Comparison of ENCODE assay signal across 8 cellular contexts in genomic region chr4:127782025-127782274, GRCh38. TPM values are rescaled to one million over a fixed set of nuclear protein-coding genes. Genes with fewer than 3 reads are reported as not detected.
DNase-seq lines count a peak whose midpoint lies in the region; ATAC-seq, FAIRE-seq and TF ChIP-seq lines count a peak whose summit lies in the region.

No MANE protein-coding gene starts in this region.

- H3K9me2 ChIP-seq in OCI-LY7 (ENCODE audit: insufficient read depth, low read length) = no peaks in the 10 kb centered on the region

- intact Hi-C loops in OCI-LY7 (cut with micrococcal nuclease; ENCODE audit: unreplicated experiment) (no loop called here), breast epithelium (cut with DNase I; ENCODE audit: low total_unique reads) (no loop called here)

- ATAC-seq in GM19324 (IDR thresholded peaks at IDR 0.05; ENCODE audit: low FRiP score, unreplicated experiment) (peak; percentile 88), HG03354 (IDR thresholded peaks at IDR 0.05; ENCODE audit: poor library complexity, severe bottlenecking, unreplicated experiment) (peak; percentile 72)

- no peaks in the 10 kb centered on the region for H4K20me1 ChIP-seq in OCI-LY7 (ENCODE audit: insufficient read depth, low read length)

- no peak for FAIRE-seq in small intestine (lab: Jason Lieb, UNC)

- H3K27me3 ChIP-seq in breast epithelium (no peaks in the 10 kb centered on the region), small intestine (ENCODE audit: control insufficient read depth in 2 of 2, insufficient read depth in 2 of 2, low read length in 2 of 2) (peaks cover 0 to 5% of the 10 kb centered on the region in 2 donors)

- CTCF ChIA-PET in OCI-LY7 (lab: Charles Lee; ENCODE audit: unreplicated experiment) = interaction anchor here (0.6 kb wide), 1 partner anchor 20 kb away, joined by 9 read pairs; no protein-coding TSS in a partner anchor

- H3K9me3 ChIP-seq in OCI-LY7 (ENCODE audit: low read length) (no peaks in the 10 kb centered on the region), breast epithelium (no peaks in the 10 kb centered on the region), small intestine (ENCODE audit: control insufficient read depth, low read depth) (no peaks in the 10 kb centered on the region)

- H3K4me3 ChIP-seq in OCI-LY7 (ENCODE audit: low read depth, low read length, poor library complexity, severe bottlenecking) (no peak overlapping the region), breast epithelium (peak overlapping the region; percentile 53 to 84 (median 79)), small intestine (ENCODE audit: low read depth in 1 of 2, low read length in 2 of 2) (peak overlapping the region; percentile 36 to 62)

- DNase-seq in DMS114 treated with DMSO at 0.1 percent for 48 hours (lab: John Stamatoyannopoulos, UW; ENCODE audit: unreplicated experiment) (peak; percentile 64), OCI-LY7 (ENCODE audit: low spot score) (no peak), breast epithelium (ENCODE audit: low spot score in 2 of 2) (peak in 1 of 2 donors; percentile 72), iris pigment epithelial cell (ENCODE audit: low read depth) (peak; percentile 86), small intestine (peak; percentile 86), mesenteric fat pad (ENCODE audit: low spot score) (no peak)

- POLR2A ChIA-PET in OCI-LY7 (lab: Charles Lee) = no interaction called here

- TF ChIP-seq CTCF in OCI-LY7 (conservative IDR thresholded peaks at IDR 0.05; ENCODE audit: low read length) = no peak
- TF ChIP-seq CTCF in breast epithelium (IDR thresholded peaks at IDR 0.05) = no peak

- no peaks in the 10 kb centered on the region for H3K36me3 ChIP-seq in OCI-LY7 (ENCODE audit: insufficient read depth, low read length)
- H3K36me3 ChIP-seq in breast epithelium = no peaks in the 10 kb centered on the region
- no peaks in the 10 kb centered on the region for H3K36me3 ChIP-seq in small intestine (ENCODE audit: control insufficient read depth in 2 of 2, insufficient read depth in 2 of 2, low read length in 2 of 2)

- no peak overlapping the region for H2AFZ ChIP-seq in OCI-LY7 (ENCODE audit: low read length)

- peaks cover 5% of the 10 kb centered on the region for H3K4me1 ChIP-seq in OCI-LY7 (ENCODE audit: insufficient read depth, low read length, poor library complexity, severe bottlenecking)
- H3K4me1 ChIP-seq in breast epithelium = no peaks in the 10 kb centered on the region
- no peaks in the 10 kb centered on the region for H3K4me1 ChIP-seq in small intestine (ENCODE audit: control insufficient read depth in 2 of 2, insufficient read depth in 1 of 2, low read depth in 1 of 2, low read length in 1 of 2)

- H3K4me2 ChIP-seq in OCI-LY7 (ENCODE audit: low read length) = peak overlapping the region; percentile 55; the same call in 1 of the 2 replicates

- WGBS in small intestine, 3 donors = 0 to 1% (median 1%) methylated on average over 30 of the region's 30 CpGs

- H3K79me2 ChIP-seq in OCI-LY7 (ENCODE audit: insufficient read depth, low read depth, low read length) = no peaks in the 10 kb centered on the region

- no peak for TF ChIP-seq POLR2A in breast epithelium (IDR thresholded peaks at IDR 0.05)

- H3K27ac ChIP-seq in OCI-LY7 (ENCODE audit: low read depth, low read length, poor library complexity, severe bottlenecking) (no peak overlapping the region), breast epithelium (peak overlapping the region; percentile 88 to 95), small intestine (ENCODE audit: low read depth in 1 of 2, low read length in 1 of 2) (peak overlapping the region in 1 of 2 donors; percentile 58)

- BruUV-seq in OCI-LY7 (replicated peaks; lab: Mats Ljungman, UMichigan) = no TSS peak

RNA-seq across cellular contexts. Expression of gene HSPA4L, which starts 0.2 kb away (rescaled TPM):
- not detected in 2 replicates for total RNA-seq in OCI-LY7 (2014; rRNA removed; shearing (Covaris generic))
- not detected in 2 replicates for total RNA-seq in OCI-LY7 (2022)
- total RNA-seq in breast epithelium = 10 to 100 TPM in 1 of 3 donors, 1 to 10 TPM in 2; 2.7 to 14.5 (median 7.2) TPM
- 1 to 10 TPM in 2 of 3 donors, under 1 TPM in 1; 0.54 to 1.6 (median 1.3) TPM for polyA plus RNA-seq in small intestine
- total RNA-seq in mesenteric fat pad = 3.2 TPM

RNA-seq across cellular contexts. Expression of gene SLC25A31, which starts 51.8 kb away (rescaled TPM):
- total RNA-seq in OCI-LY7 (2014; rRNA removed; shearing (Covaris generic)) = not detected in 2 replicates
- total RNA-seq in OCI-LY7 (2022) (not detected in 2 replicates), breast epithelium (not detected), mesenteric fat pad (not detected)
- not detected for polyA plus RNA-seq in small intestine

Comparison
In these comparisons a context has a peak if more than half of its experiments do, and no peak if none do; other contexts are left out.
1. DNase-seq: peak in DMS114 treated with DMSO at 0.1 percent for 48 hours (single experiment), iris pigment epithelial cell (single experiment) and small intestine (single experiment); none in OCI-LY7 (single experiment) and mesenteric fat pad (single experiment).